ENCODE assay signal across 3 cellular contexts in the genomic region with DNA sequence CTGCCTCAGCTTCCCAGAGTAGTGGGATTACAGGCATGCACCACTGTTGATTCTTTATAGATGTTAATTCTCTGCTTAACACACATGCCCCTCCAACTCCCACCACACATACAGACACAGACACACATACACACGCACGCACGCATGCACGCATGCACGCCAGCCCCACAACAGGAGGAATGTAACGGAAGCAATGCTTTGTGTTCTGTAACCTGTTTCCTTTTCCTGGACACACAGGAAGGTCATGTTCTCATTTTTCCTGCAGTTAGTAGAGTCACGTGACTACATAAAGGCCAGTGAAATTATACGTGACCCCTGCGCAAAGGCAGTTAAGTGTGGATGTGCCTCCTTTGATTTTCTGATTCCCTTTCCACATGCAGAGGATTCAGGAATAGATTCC. TPM values are rescaled to one million over a fixed set of nuclear protein-coding genes. Genes with fewer than 3 reads are reported as not detected.
"Had no signal": no experiment of that assay in that cellular context is flagged by ENCODE, and none has a peak within 500 bp of the region (broad histone marks: within the 10 kb centered on the region; RNA-seq: fewer than 3 reads in every experiment).

No MANE protein-coding gene starts in this region.

RNA-seq across cellular contexts. Expression of a gene that starts 49.6 kb away (rescaled TPM):
- total RNA-seq: subcutaneous adipose tissue had no signal
- polyA plus RNA-seq: immature natural killer cell; naive thymus-derived CD8-positive, alpha-beta T cell had no signal
